ENCODE assay signal across 19 cellular contexts in genomic region chr5:50606179-50606578, GRCh38.
DNase-seq lines count a peak whose midpoint lies in the region; ATAC-seq, FAIRE-seq and TF ChIP-seq lines count a peak whose summit lies in the region.
"Had no signal": no experiment of that assay in that cellular context is flagged by ENCODE, and none has a peak within 500 bp of the region (broad histone marks: within the 10 kb centered on the region; RNA-seq: fewer than 3 reads in every experiment).

No MANE protein-coding gene starts in this region.

- H3K4me1 Mint-ChIP-seq in Calu3 (ENCODE audit: low read depth, unreplicated experiment): peaks cover 24% of the 10 kb centered on the region
- no peaks in the 10 kb centered on the region for H3K4me1 Mint-ChIP-seq in activated T-helper 17 cell treated with anti-CD3 and anti-CD28 coated beads, Interleukin-2, amount 50 U/mL, for 72 hours

- no peaks in the 10 kb centered on the region for H4K20me1 ChIP-seq in osteoblast (ENCODE audit: insufficient read depth, low read length)
- H4K20me1 ChIP-seq: BLaER1 had no signal

- H3K4me2 ChIP-seq in osteoblast (ENCODE audit: insufficient read depth, low read length): no peak overlapping the region
- H3K4me2 ChIP-seq: BLaER1 had no signal

- no peak overlapping the region for H3K27ac ChIP-seq in HEK293 (ENCODE audit: extremely low read depth, low read depth, low read length)
- H3K27ac ChIP-seq in osteoblast (ENCODE audit: low read depth, low read length): no peak overlapping the region
- H3K27ac ChIP-seq: BLaER1, SJCRH30 had no signal

- no TSS peak for BruUV-seq in Calu3 (replicated peaks; lab: Mats Ljungman, UMichigan)

- no peaks in the 10 kb centered on the region for H3K27me3 Mint-ChIP-seq in Calu3 (ENCODE audit: unreplicated experiment)
- H3K27me3 Mint-ChIP-seq in activated T-helper 17 cell treated with anti-CD3 and anti-CD28 coated beads, Interleukin-2, amount 50 U/mL, for 72 hours: no peaks in the 10 kb centered on the region

- no peaks in the 10 kb centered on the region for H3K79me2 ChIP-seq in osteoblast (ENCODE audit: insufficient read depth, low read length)

- TF ChIP-seq CTCF in Calu3 (IDR thresholded peaks at IDR 0.05; ENCODE audit: unreplicated experiment) (no peak), HEK293 (tag by site-specific recombination; IDR thresholded peaks at IDR 0.05) (no peak), bronchial epithelial cell (IDR thresholded peaks at IDR 0.05; ENCODE audit: insufficient read depth, low read length, severe bottlenecking) (no peak), osteoblast (IDR thresholded peaks at IDR 0.05; ENCODE audit: extremely low read depth, low read depth, low read length) (no peak)

- H3K4me3 ChIP-seq in HEK293 (ENCODE audit: low read depth, low read length): no peak overlapping the region
- H3K4me3 ChIP-seq in bronchial epithelial cell (ENCODE audit: low read depth, low read length): no peak overlapping the region
- no peak overlapping the region for H3K4me3 ChIP-seq in osteoblast (ENCODE audit: insufficient read depth, low read length)
- H3K4me3 ChIP-seq: BLaER1, K562, SJCRH30 had no signal

- CTCF ChIA-PET in Calu3 (lab: Charles Lee) (no interaction called here), HEK293 (lab: Yijun Ruan, JAX) (no interaction called here)

- H3K36me3 ChIP-seq in HEK293 (ENCODE audit: control insufficient read depth in 2 of 2, insufficient read depth in 1 of 2, low read length in 2 of 2) (no peaks in the 10 kb centered on the region), bronchial epithelial cell (ENCODE audit: control insufficient read depth, insufficient read depth, low read length) (no peaks in the 10 kb centered on the region), osteoblast (ENCODE audit: insufficient read depth, low read length) (no peaks in the 10 kb centered on the region)
- H3K36me3 ChIP-seq: BLaER1, SJCRH30 had no signal

- H3K4me1 ChIP-seq in HEK293 (ENCODE audit: control insufficient read depth, insufficient read depth, low read length) (no peaks in the 10 kb centered on the region), osteoblast (ENCODE audit: insufficient read depth, low read length) (no peaks in the 10 kb centered on the region)
- H3K4me1 ChIP-seq: BLaER1, SJCRH30 had no signal

- H2AFZ ChIP-seq in osteoblast (ENCODE audit: low read length): no peak overlapping the region

- no peaks in the 10 kb centered on the region for H3K9me3 Mint-ChIP-seq in Calu3 (ENCODE audit: low read depth, unreplicated experiment)
- peaks cover 3% of the 10 kb centered on the region for H3K9me3 Mint-ChIP-seq in activated T-helper 17 cell treated with anti-CD3 and anti-CD28 coated beads, Interleukin-2, amount 50 U/mL, for 72 hours

- DNase-seq in Calu3 (peak; percentile 30), bronchial epithelial cell (ENCODE audit: low read depth) (peak; percentile 69), osteoblast (ENCODE audit: insufficient read length, low spot score, missing footprints) (peak; percentile 11), NCI-H524 (lab: John Stamatoyannopoulos, UW) (no peak), NCI-H1105 (lab: John Stamatoyannopoulos, UW) (no peak)
- DNase-seq: CD4-positive, alpha-beta memory T cell; DMS79; HCEC 1CT; MV-4-11; NCI-H1417 treated with DMSO at 0.1 percent for 48 hours; NCI-H1930; NCI-H226; NCI-H524 treated with DMSO at 0.1 percent for 48 hours; SJCRH30 had no signal

- POLR2A ChIA-PET in HEK293 (lab: Yijun Ruan, JAX): no interaction called here

- H3K9me3 ChIP-seq in HEK293 (ENCODE audit: control insufficient read depth, insufficient read depth, low read depth, low read length): no peaks in the 10 kb centered on the region
- no peaks in the 10 kb centered on the region for H3K9me3 ChIP-seq in osteoblast (ENCODE audit: low read depth, low read length)
- H3K9me3 ChIP-seq: SJCRH30 had no signal

- peak overlapping the region; percentile 55 for H3K27ac Mint-ChIP-seq in Calu3 (ENCODE audit: unreplicated experiment)
- H3K27ac Mint-ChIP-seq in activated T-helper 17 cell treated with anti-CD3 and anti-CD28 coated beads, Interleukin-2, amount 50 U/mL, for 72 hours: no peak overlapping the region

- no peak overlapping the region for H3K4me3 Mint-ChIP-seq in Calu3 (ENCODE audit: low read depth, unreplicated experiment)
- no peak overlapping the region for H3K4me3 Mint-ChIP-seq in activated T-helper 17 cell treated with anti-CD3 and anti-CD28 coated beads, Interleukin-2, amount 50 U/mL, for 72 hours
- H3K4me3 Mint-ChIP-seq: CD4-positive, alpha-beta memory T cell had no signal

- no peaks in the 10 kb centered on the region for H3K36me3 Mint-ChIP-seq in Calu3 (ENCODE audit: insufficient read depth, unreplicated experiment)
- no peaks in the 10 kb centered on the region for H3K36me3 Mint-ChIP-seq in activated T-helper 17 cell treated with anti-CD3 and anti-CD28 coated beads, Interleukin-2, amount 50 U/mL, for 72 hours (ENCODE audit: low read depth)
- H3K36me3 Mint-ChIP-seq: CD4-positive, alpha-beta memory T cell had no signal

- intact Hi-C loops in Calu3 (cut with micrococcal nuclease; ENCODE audit: unreplicated experiment): no loop called here

- H3K27me3 ChIP-seq in bronchial epithelial cell (ENCODE audit: control insufficient read depth, insufficient read depth, low read length) (no peaks in the 10 kb centered on the region), osteoblast (ENCODE audit: insufficient read depth, low read length) (no peaks in the 10 kb centered on the region)
- H3K27me3 ChIP-seq: BLaER1, SJCRH30 had no signal

- no peak for FAIRE-seq in bronchial epithelial cell (lab: Jason Lieb, UNC)
- FAIRE-seq: A204.1, K562 had no signal

- ATAC-seq in activated T-helper 17 cell treated with anti-CD3 and anti-CD28 coated beads, Interleukin-2, amount 50 U/mL, for 72 hours (replicated peaks): no peak
- ATAC-seq: K562 had no signal

TF ChIP-seq in HEK293, 187 proteins besides CTCF, POLR2A, EP300 and RAD21:
- TF ChIP-seq ZBTB20 (tag by site-specific recombination; IDR thresholded peaks at IDR 0.05) (peak; percentile 45; the same call in 1 of the 2 replicates), KLF10 (tag by site-specific recombination; IDR thresholded peaks at IDR 0.05) (no peak)
TF ChIP-seq in HEK293: peak in this region for 1.

Comparison
In these comparisons a context has a peak if more than half of its experiments do, and no peak if none do; other contexts are left out.
1. DNase-seq: peak in Calu3 (single experiment), bronchial epithelial cell (single experiment) and osteoblast (single experiment); none in NCI-H524 (0 of 2) and NCI-H1105 (single experiment).